In the genomic region with DNA sequence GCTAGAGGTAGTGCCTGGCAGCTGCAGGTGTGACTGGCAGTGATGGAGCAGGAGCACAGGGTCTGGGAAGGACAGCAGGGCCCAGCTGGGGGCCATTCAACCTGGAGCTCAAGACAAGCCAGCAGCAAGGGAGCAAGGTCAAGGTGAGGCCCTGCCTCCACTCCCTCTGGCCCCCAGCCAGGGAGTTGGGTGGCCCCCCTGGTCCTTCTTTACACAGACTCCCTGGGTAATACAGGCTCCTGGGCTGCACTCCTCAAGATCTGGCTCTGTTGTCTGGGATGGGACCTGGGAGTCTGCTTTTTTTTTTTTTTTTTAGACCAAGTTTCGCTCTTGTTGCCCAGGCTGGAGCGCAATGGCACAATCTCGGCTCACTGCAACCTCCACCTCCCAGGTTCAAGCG, we compare ENCODE assay signal across 16 cellular contexts. TPM values are rescaled to one million over a fixed set of nuclear protein-coding genes. Genes with fewer than 3 reads are reported as not detected.
A peak's percentile ranks its signal among the peaks of the same experiment; 100 is the strongest.
DNase-seq lines count a peak whose midpoint lies in the region; ATAC-seq and TF ChIP-seq lines count a peak whose summit lies in the region.
"Had no signal": no experiment of that assay in that cellular context is flagged by ENCODE, and none has a peak within 500 bp of the region (broad histone marks: within the 10 kb centered on the region; RNA-seq: fewer than 3 reads in every experiment).

No MANE protein-coding gene starts in this region.

- no peak overlapping the region for H3K4me2 ChIP-seq in mesenchymal stem cell (ENCODE audit: low read length, poor library complexity, severe bottlenecking)

- H2BK12ac ChIP-seq in mesenchymal stem cell (ENCODE audit: low read length in 2 of 2) = peak overlapping the region in 1 of 2 experiments; percentile 19

- H2BK120ac ChIP-seq in mesenchymal stem cell (ENCODE audit: low read depth, low read length) = no peak overlapping the region

- H3K14ac ChIP-seq in mesenchymal stem cell (ENCODE audit: low read length in 2 of 2) = no peak overlapping the region

- no peak overlapping the region for H3K23ac ChIP-seq in mesenchymal stem cell (ENCODE audit: low read length in 2 of 2)

- H3K36me3 ChIP-seq in heart right ventricle (peaks cover 0 to 89% (median 16%) of the 10 kb centered on the region in 9 donors), ascending aorta (peaks cover 35 to 40% of the 10 kb centered on the region in 2 donors), mesenchymal stem cell (ENCODE audit: control insufficient read depth in 1 of 2, insufficient read depth in 2 of 2, low read depth in 1 of 2, low read length in 2 of 2) (peaks cover 48 to 80% of the 10 kb centered on the region in 2 experiments), upper lobe of left lung (peaks cover 3 to 59% (median 32%) of the 10 kb centered on the region in 4 donors)

- no peak for TF ChIP-seq POLR2A in upper lobe of left lung (IDR thresholded peaks at IDR 0.05)

- DNase-seq in heart right ventricle (no peak), Right ventricle myocardium superior (no peak), ascending aorta (ENCODE audit: low spot score in 2 of 2) (no peak), mesenchymal stem cell (no peak), upper lobe of left lung (no peak), hippocampal formation (lab: John Stamatoyannopoulos, UW) (no peak), GM10248 (ENCODE audit: extremely low spot score) (no peak), SHP77 treated with DMSO at 0.1 percent for 48 hours (lab: John Stamatoyannopoulos, UW) (no peak)
- DNase-seq: DMS53, NCI-H1105, NCI-H345 had no signal

- intact Hi-C loops in heart right ventricle (cut with DNase I) (no loop called here), Right ventricle myocardium superior (cut with DNase I) (no loop called here), ascending aorta (cut with DNase I) (no loop called here)

- H3K4ac ChIP-seq in mesenchymal stem cell (ENCODE audit: low read depth in 1 of 2, low read length in 2 of 2) = no peak overlapping the region

- peak overlapping the region in 1 of 2 experiments; percentile 13 for H3K18ac ChIP-seq in mesenchymal stem cell (ENCODE audit: low read depth in 1 of 2, low read length in 2 of 2)

- H4K8ac ChIP-seq in mesenchymal stem cell (ENCODE audit: low read length) = no peak overlapping the region

- 86 to 88% methylated on average over 4 of the region's 4 CpGs for WGBS in heart right ventricle, 2 donors
- WGBS in mesenchymal stem cell = 100% methylated on average over 1 of the region's 4 CpGs
- 86 to 92% methylated on average over 4 of the region's 4 CpGs for WGBS in upper lobe of left lung, 2 donors

- H3K27me3 ChIP-seq in heart right ventricle (no peaks in the 10 kb centered on the region), ascending aorta (no peaks in the 10 kb centered on the region), mesenchymal stem cell (ENCODE audit: control insufficient read depth in 1 of 2, insufficient read depth in 1 of 2, low read length in 2 of 2) (no peaks in the 10 kb centered on the region), upper lobe of left lung (no peaks in the 10 kb centered on the region)
- H3K27me3 ChIP-seq: cardiac muscle cell had no signal

- POLR2A ChIA-PET in GM10248 (lab: Yijun Ruan, JAX) = interaction anchor here (1.0 kb wide), 1 partner anchor 9 kb away, joined by 3 read pairs; no protein-coding TSS in a partner anchor

- H3K4me3 ChIP-seq in heart right ventricle = no peak overlapping the region
- no peak overlapping the region for H3K4me3 ChIP-seq in ascending aorta
- H3K4me3 ChIP-seq in mesenchymal stem cell (ENCODE audit: insufficient read depth in 1 of 2, low read depth in 1 of 2, low read length in 2 of 2) = no peak overlapping the region
- H3K4me3 ChIP-seq in upper lobe of left lung = no peak overlapping the region
- H3K4me3 ChIP-seq: cardiac muscle cell had no signal

- CTCF ChIA-PET in GM10248 (lab: Yijun Ruan, JAX) = interaction anchor here (0.6 to 12.7 kb wide), 6 partner anchors 8 to 78 kb away, joined by 3 to 276 read pairs (median 4); partner anchors contain the start of genes GNAI2 and TUSC2

- no peak for TF ChIP-seq EP300 in upper lobe of left lung (IDR thresholded peaks at IDR 0.05)

- no peak overlapping the region for H2AK5ac ChIP-seq in mesenchymal stem cell (ENCODE audit: low read length, severe bottlenecking)

- no peak overlapping the region for H2AFZ ChIP-seq in mesenchymal stem cell (ENCODE audit: low read depth, low read length)

- H2BK5ac ChIP-seq in mesenchymal stem cell (ENCODE audit: low read depth, low read length, poor library complexity, severe bottlenecking) = no peak overlapping the region

- H2BK15ac ChIP-seq in mesenchymal stem cell (ENCODE audit: low read depth, poor library complexity, severe bottlenecking) = no peak overlapping the region

- H3K27ac ChIP-seq in heart right ventricle (peak overlapping the region in 9 of 10 donors; percentile 28 to 100 (median 94)), ascending aorta (peak overlapping the region; percentile 88 to 92), mesenchymal stem cell (ENCODE audit: low read length, poor library complexity, severe bottlenecking) (no peak overlapping the region), upper lobe of left lung (peak overlapping the region; percentile 94 to 98 (median 95))
- H3K27ac ChIP-seq: cardiac muscle cell had no signal

- no peak overlapping the region for H4K91ac ChIP-seq in mesenchymal stem cell (ENCODE audit: low read length)

- no peak for ATAC-seq in heart right ventricle
- no peak for ATAC-seq in Right ventricle myocardium superior (ENCODE audit: poor library complexity)
- ATAC-seq in upper lobe of left lung (ENCODE audit: low FRiP score in 2 of 2) = no peak

- TF ChIP-seq CTCF in heart right ventricle (IDR thresholded peaks at IDR 0.05) (no peak), ascending aorta (IDR thresholded peaks at IDR 0.05) (no peak), upper lobe of left lung (IDR thresholded peaks at IDR 0.05) (no peak), GM10248 (IDR thresholded peaks at IDR 0.05; ENCODE audit: control extremely low read depth, extremely low read depth, low read depth, missing control alignments) (no peak)

- peak overlapping the region; percentile 50 for H3K9ac ChIP-seq in mesenchymal stem cell (ENCODE audit: low read length)

- peaks cover 59 to 100% (median 98%) of the 10 kb centered on the region in 9 donors for H3K4me1 ChIP-seq in heart right ventricle
- peaks cover 39 to 76% of the 10 kb centered on the region in 2 donors for H3K4me1 ChIP-seq in ascending aorta
- H3K4me1 ChIP-seq in mesenchymal stem cell (ENCODE audit: control insufficient read depth, insufficient read depth, low read depth, low read length) = peaks cover 75% of the 10 kb centered on the region
- peaks cover 86 to 100% (median 99%) of the 10 kb centered on the region in 4 donors for H3K4me1 ChIP-seq in upper lobe of left lung

- peaks cover 2% of the 10 kb centered on the region for H3K79me1 ChIP-seq in mesenchymal stem cell (replicated peaks; ENCODE audit: low read length, poor library complexity, severe bottlenecking)

- H3K9me3 ChIP-seq in heart right ventricle (no peaks in the 10 kb centered on the region), ascending aorta (no peaks in the 10 kb centered on the region), mesenchymal stem cell (ENCODE audit: control insufficient read depth, low read length) (no peaks in the 10 kb centered on the region), upper lobe of left lung (no peaks in the 10 kb centered on the region)

RNA-seq across cellular contexts. Expression of gene GNAI2, which starts 14.5 kb away (rescaled TPM):
- total RNA-seq in heart right ventricle (100 to 1,000 TPM; 112 to 270 (median 146) TPM), Right ventricle myocardium superior (126 TPM), ascending aorta (283 TPM), upper lobe of left lung (100 to 1,000 TPM; 191 to 440 (median 295) TPM)
- 100 to 1,000 TPM; 107 to 171 TPM for polyA plus RNA-seq in heart right ventricle
- polyA plus RNA-seq in mesenchymal stem cell (2013, experiment 1 of 2) = 474 TPM
- polyA plus RNA-seq in mesenchymal stem cell (2013, experiment 2 of 2) = 480 TPM

RNA-seq across cellular contexts. Expression of gene SEMA3B, which starts 18.4 kb away (rescaled TPM):
- total RNA-seq in heart right ventricle = 10 to 100 TPM; 14.9 to 28.8 (median 21.9) TPM
- 10 to 100 TPM; 21.2 to 46.7 TPM for polyA plus RNA-seq in heart right ventricle
- 19.9 TPM for total RNA-seq in Right ventricle myocardium superior
- total RNA-seq in ascending aorta = 24.2 TPM
- 4.7 TPM for polyA plus RNA-seq in mesenchymal stem cell (2013, experiment 1 of 2)
- 4.8 TPM for polyA plus RNA-seq in mesenchymal stem cell (2013, experiment 2 of 2)
- 100 to 1,000 TPM in 5 of 6 donors, 10 to 100 TPM in 1; 98.3 to 242 (median 122) TPM for total RNA-seq in upper lobe of left lung
- polyA plus RNA-seq: IgD-negative memory B cell had no signal

RNA-seq across cellular contexts. Expression of gene LSMEM2, which starts 28.4 kb away (rescaled TPM):
- total RNA-seq in heart right ventricle (10 to 100 TPM; 13.2 to 45.2 (median 33.2) TPM), Right ventricle myocardium superior (29.6 TPM), ascending aorta (not detected), upper lobe of left lung (under 1 TPM in 2 of 6 donors, not detected in 4; 0.14 to 0.59 TPM)
- polyA plus RNA-seq in heart right ventricle = 10 to 100 TPM in 1 of 2 donors, 1 to 10 TPM in 1; 1.9 to 26.3 TPM
- not detected for polyA plus RNA-seq in mesenchymal stem cell (2013, experiment 1 of 2)
- polyA plus RNA-seq in mesenchymal stem cell (2013, experiment 2 of 2) = not detected
- total RNA-seq: activated T-helper 2 cell treated with anti-CD3 and anti-CD28 coated beads, Interferon-gamma antibody, Interleukin-2, Interleukin-4, amounts not matched to agents 10 μg/mL and 5 μg/mL and 100 μg/mL, durations not matched to agents 14 hours and 24 hours and 36 hours; epithelial cell of proximal tubule; omental fat pad had no signal

RNA-seq across cellular contexts. Expression of gene IFRD2, which starts 41.7 kb away (rescaled TPM):
- total RNA-seq in heart right ventricle (10 to 100 TPM; 45.3 to 96.2 (median 54.1) TPM), Right ventricle myocardium superior (70.1 TPM), ascending aorta (231 TPM), upper lobe of left lung (100 to 1,000 TPM in 2 of 6 donors, 10 to 100 TPM in 4; 45.4 to 126 (median 77.5) TPM)
- polyA plus RNA-seq in heart right ventricle = 100 to 1,000 TPM in 1 of 2 donors, 10 to 100 TPM in 1; 88.1 to 123 TPM
- 24.4 TPM for polyA plus RNA-seq in mesenchymal stem cell (2013, experiment 1 of 2)
- polyA plus RNA-seq in mesenchymal stem cell (2013, experiment 2 of 2) = 23.2 TPM

RNA-seq across cellular contexts. Expression of gene SLC38A3, which starts 45.4 kb away (rescaled TPM):
- total RNA-seq in heart right ventricle (10 to 100 TPM in 7 of 10 donors, 1 to 10 TPM in 3; 6.2 to 16.4 (median 11.2) TPM), Right ventricle myocardium superior (10.6 TPM), ascending aorta (not detected), upper lobe of left lung (under 1 TPM in 2 of 6 donors, not detected in 4; 0.15 to 0.17 TPM)
- polyA plus RNA-seq in heart right ventricle = 10 to 100 TPM in 1 of 2 donors, 1 to 10 TPM in 1; 1.4 to 11.8 TPM
- 0.01 TPM for polyA plus RNA-seq in mesenchymal stem cell (2013, experiment 1 of 2)
- 0.03 TPM for polyA plus RNA-seq in mesenchymal stem cell (2013, experiment 2 of 2)
- total RNA-seq: activated T-helper 2 cell treated with anti-CD3 and anti-CD28 coated beads, Interferon-gamma antibody, Interleukin-2, Interleukin-4, amounts not matched to agents 10 μg/mL and 5 μg/mL and 100 μg/mL, durations not matched to agents 14 hours and 24 hours and 36 hours; epithelial cell of proximal tubule had no signal
- polyA plus RNA-seq: IgD-negative memory B cell had no signal

Comparison
In these comparisons a context has a peak if more than half of its experiments do, and no peak if none do; other contexts are left out.
1. RNA of gene LSMEM2, which starts 28.4 kb away (total RNA-seq): 13.2 to 45.2 TPM in heart right ventricle and 29.6 TPM in Right ventricle myocardium superior (single experiment); 0.14 to 0.59 TPM in upper lobe of left lung and not detected in ascending aorta (single experiment); every median in the first group is over 4 times any median in the second.